ENCODE assay signal across 12 cellular contexts in genomic region chr4:41939016-41939623, GRCh38. TPM values are rescaled to one million over a fixed set of nuclear protein-coding genes. Genes with fewer than 3 reads are reported as not detected.
A peak's percentile ranks its signal among the peaks of the same experiment; 100 is the strongest.
DNase-seq lines count a peak whose midpoint lies in the region; ATAC-seq and TF ChIP-seq lines count a peak whose summit lies in the region.
"Had no signal": no experiment of that assay in that cellular context is flagged by ENCODE, and none has a peak within 500 bp of the region (broad histone marks: within the 10 kb centered on the region; RNA-seq: fewer than 3 reads in every experiment).

No MANE protein-coding gene starts in this region.

- no peaks in the 10 kb centered on the region for H3K27me3 Mint-ChIP-seq in MCF 10A (ENCODE audit: insufficient read depth, unreplicated experiment)
- H3K27me3 Mint-ChIP-seq: activated naive CD8-positive, alpha-beta T cell had no signal

- DNase-seq in MCF 10A (ENCODE audit: unreplicated experiment) (peak; percentile 90), breast epithelium (ENCODE audit: low spot score in 2 of 2) (no peak), RWPE1 (ENCODE audit: low spot score) (peak; percentile 44), fibroblast of the aortic adventitia (ENCODE audit: low read depth) (peak; percentile 15), upper lobe of right lung (no peak), RKO (ENCODE audit: low spot score) (no peak), DMS 273 (lab: John Stamatoyannopoulos, UW; ENCODE audit: unreplicated experiment) (no peak)
- DNase-seq in activated CD4-positive, alpha-beta T cell treated with anti-CD3 and anti-CD28 coated beads, Interleukin-2, amount 50 U/mL, for 4 hours, result no peak
- DNase-seq: stimulated activated CD4-positive, alpha-beta T cell treated with anti-CD3 and anti-CD28 coated beads, Interleukin-2, amount 100 ng/mL, for 24 hours had no signal

- TF ChIP-seq POLR2A in breast epithelium (IDR thresholded peaks at IDR 0.05), result no peak

- no peaks in the 10 kb centered on the region for H3K9me3 ChIP-seq in breast epithelium
- H3K9me3 ChIP-seq in upper lobe of right lung, result no peaks in the 10 kb centered on the region
- H3K9me3 ChIP-seq: prostate gland, vagina had no signal

- peak; percentile 11 for ATAC-seq in upper lobe of right lung

- POLR2A ChIA-PET in MCF 10A (lab: Yijun Ruan, JAX) (interaction anchor here (0.6 to 8.0 kb wide), 12 partner anchors 10 to 447 kb away, joined by 3 to 98 read pairs (median 12); partner anchors contain the start of gene SLC30A9), RWPE1 (lab: Yijun Ruan, JAX; ENCODE audit: low non-redundant PET) (interaction anchor here (0.7 kb wide), 1 partner anchor 15 kb away, joined by 8 read pairs; no protein-coding TSS in a partner anchor)

- CTCF ChIA-PET in MCF 10A (lab: Yijun Ruan, JAX) (interaction anchor here (1.5 kb wide), 2 partner anchors 52 to 246 kb away, joined by 6 to 11 read pairs; no protein-coding TSS in a partner anchor), RWPE1 (lab: Yijun Ruan, JAX) (interaction anchor here (0.8 kb wide), 1 partner anchor 380 kb away, joined by 3 read pairs; no protein-coding TSS in a partner anchor)

- H3K27me3 ChIP-seq in breast epithelium (no peaks in the 10 kb centered on the region), upper lobe of right lung (no peaks in the 10 kb centered on the region)
- H3K27me3 ChIP-seq: vagina had no signal

- no TSS peak for BruUV-seq in MCF 10A (replicated peaks; lab: Mats Ljungman, UMichigan)

- no peak for TF ChIP-seq CTCF in MCF 10A (IDR thresholded peaks at IDR 0.05; ENCODE audit: unreplicated experiment)
- no peak for TF ChIP-seq CTCF in breast epithelium (IDR thresholded peaks at IDR 0.05)
- TF ChIP-seq CTCF in RWPE1 (conservative IDR thresholded peaks at IDR 0.05; ENCODE audit: low read depth), result no peak
- no peak for TF ChIP-seq CTCF in fibroblast of the aortic adventitia (IDR thresholded peaks at IDR 0.05; ENCODE audit: insufficient read depth, low read length)
- TF ChIP-seq CTCF in upper lobe of right lung (IDR thresholded peaks at IDR 0.05), result no peak

- H3K27ac Mint-ChIP-seq in MCF 10A (ENCODE audit: low read depth, unreplicated experiment), result peak overlapping the region; percentile 79
- H3K27ac Mint-ChIP-seq: activated naive CD8-positive, alpha-beta T cell had no signal

- peak overlapping the region in 1 of 2 donors; percentile 18 for H3K27ac ChIP-seq in breast epithelium
- no peak overlapping the region for H3K27ac ChIP-seq in RWPE1
- H3K27ac ChIP-seq in upper lobe of right lung, result no peak overlapping the region
- H3K27ac ChIP-seq: prostate gland, vagina had no signal

- H3K36me3 ChIP-seq in breast epithelium (no peaks in the 10 kb centered on the region), upper lobe of right lung (peaks cover 54% of the 10 kb centered on the region)
- H3K36me3 ChIP-seq: prostate gland had no signal

- peaks cover 32% of the 10 kb centered on the region for H3K4me1 Mint-ChIP-seq in MCF 10A (ENCODE audit: insufficient read depth, unreplicated experiment)

- intact Hi-C loops in MCF 10A (cut with micrococcal nuclease) (loop anchor here (5.0 kb wide), 1 partner anchor 53 kb away; the partner anchor contains the start of gene SLC30A9), breast epithelium (cut with DNase I; ENCODE audit: low total_unique reads) (no loop called here), upper lobe of right lung (cut with DNase I) (no loop called here)

- peak overlapping the region; percentile 81 for H3K4me3 Mint-ChIP-seq in MCF 10A (ENCODE audit: unreplicated experiment)

- no peak overlapping the region for H3K4me3 ChIP-seq in breast epithelium
- H3K4me3 ChIP-seq in fibroblast of the aortic adventitia (ENCODE audit: low read depth, low read length), result no peak overlapping the region
- no peak overlapping the region for H3K4me3 ChIP-seq in upper lobe of right lung
- H3K4me3 ChIP-seq: prostate gland, vagina had no signal

- no peaks in the 10 kb centered on the region for H3K9me3 Mint-ChIP-seq in MCF 10A (ENCODE audit: unreplicated experiment)

- peaks cover 51% of the 10 kb centered on the region for H3K36me3 Mint-ChIP-seq in MCF 10A (ENCODE audit: insufficient read depth, unreplicated experiment)

- H3K4me1 ChIP-seq in breast epithelium (peaks cover 0 to 10% of the 10 kb centered on the region in 2 donors), upper lobe of right lung (peaks cover 29% of the 10 kb centered on the region)
- H3K4me1 ChIP-seq: prostate gland had no signal

RNA-seq across cellular contexts. Expression of gene TMEM33, which starts 3.9 kb away (rescaled TPM):
- 101 and 117 TPM in 2 replicates for total RNA-seq in MCF 10A (2022)
- total RNA-seq in breast epithelium, result 10 to 100 TPM; 35.7 to 52.7 (median 42.0) TPM
- total RNA-seq in fibroblast of the aortic adventitia (ENCODE audit: low replicate concordance), result 64.4 and 164 TPM in 2 replicates
- total RNA-seq in upper lobe of right lung, result 71.3 TPM

RNA-seq across cellular contexts. Expression of gene DCAF4L1, which starts 42.4 kb away (rescaled TPM):
- total RNA-seq in MCF 10A (2022), result 0.72 and 0.81 TPM in 2 replicates
- total RNA-seq in breast epithelium, result under 1 TPM; 0.29 to 0.48 (median 0.33) TPM
- total RNA-seq in fibroblast of the aortic adventitia (ENCODE audit: low replicate concordance), result 0.09 and 0.25 TPM in 2 replicates
- 0.38 TPM for total RNA-seq in upper lobe of right lung
- total RNA-seq: vagina had no signal

RNA-seq across cellular contexts. Expression of gene SLC30A9, which starts 51.2 kb away (rescaled TPM):
- total RNA-seq in MCF 10A (2022) (58.5 and 64.9 TPM in 2 replicates), breast epithelium (10 to 100 TPM; 36.6 to 59.9 (median 37.4) TPM), fibroblast of the aortic adventitia (ENCODE audit: low replicate concordance) (41.8 and 62.4 TPM in 2 replicates), upper lobe of right lung (42.5 TPM)

Comparison
In these comparisons a context has a peak if more than half of its experiments do, and no peak if none do; other contexts are left out.
1. DNase-seq: peak in MCF 10A (single experiment), RWPE1 (single experiment) and fibroblast of the aortic adventitia (single experiment); none in breast epithelium (0 of 2), upper lobe of right lung (single experiment), RKO (single experiment), activated CD4-positive, alpha-beta T cell treated with anti-CD3 and anti-CD28 coated beads, Interleukin-2, amount 50 U/mL, for 4 hours (0 of 2) and DMS 273 (single experiment).